In genomic region chrX:106874075-106874474, GRCh38 we compare ENCODE assay signal across 9 cellular contexts. TPM values are rescaled to one million over a fixed set of nuclear protein-coding genes. Genes with fewer than 3 reads are reported as not detected.
A peak's percentile ranks its signal among the peaks of the same experiment; 100 is the strongest.
DNase-seq lines count a peak whose midpoint lies in the region; ATAC-seq and TF ChIP-seq lines count a peak whose summit lies in the region.
"Had no signal": no experiment of that assay in that cellular context is flagged by ENCODE, and none has a peak within 500 bp of the region (broad histone marks: within the 10 kb centered on the region; RNA-seq: fewer than 3 reads in every experiment).

No MANE protein-coding gene starts in this region.

- ATAC-seq in DND-41 (ENCODE audit: insufficient read depth, low read depth) = no peak
- no peak for ATAC-seq in lung (ENCODE audit: insufficient read depth, low FRiP score)
- ATAC-seq in GM21381 (IDR thresholded peaks at IDR 0.05; ENCODE audit: unreplicated experiment) = no peak

- no peak overlapping the region for H2AK5ac ChIP-seq in neuronal stem cell (ENCODE audit: low read depth, low read length)

- H2AFZ ChIP-seq in DND-41 (ENCODE audit: low read depth, low read length) (no peak overlapping the region), neuronal stem cell (ENCODE audit: low read length) (no peak overlapping the region)

- H3K23ac ChIP-seq in neuronal stem cell (ENCODE audit: low read depth, low read length, poor library complexity) = no peak overlapping the region

- H2BK5ac ChIP-seq in neuronal stem cell (ENCODE audit: low read length) = no peak overlapping the region

- H4K91ac ChIP-seq in neuronal stem cell (ENCODE audit: low read depth, low read length, poor library complexity) = no peak overlapping the region

- H4K20me1 ChIP-seq in DND-41 (ENCODE audit: insufficient read depth, low read length) = no peaks in the 10 kb centered on the region

- TF ChIP-seq CTCF in DND-41 (IDR thresholded peaks at IDR 0.05; ENCODE audit: borderline replicate concordance, extremely low read depth, low read length, poor library complexity, severe bottlenecking) (peak; percentile 58), lung (IDR thresholded peaks at IDR 0.05; ENCODE audit: control extremely low read depth, extremely low read depth) (peak; percentile 17)

- no peak overlapping the region for H3K9ac ChIP-seq in DND-41 (ENCODE audit: low read depth, low read length)
- H3K9ac ChIP-seq in neuronal stem cell (ENCODE audit: low read depth, low read length, poor library complexity) = no peak overlapping the region

- H2BK15ac ChIP-seq in neuronal stem cell (ENCODE audit: low read length) = no peak overlapping the region

- H3K79me2 ChIP-seq in DND-41 (ENCODE audit: insufficient read depth, low read length) = no peaks in the 10 kb centered on the region

- WGBS in lung, 2 donors = 63 to 80% methylated on average over 2 of the region's 2 CpGs
- WGBS in neuronal stem cell (ENCODE audit: extremely low coverage in 2 of 2, insufficient read length in 2 of 2, insufficient replicate concordance in 1 of 2), 2 donors = no CpG with 5 or more reads among the region's 2 CpGs

- no peak overlapping the region for H4K8ac ChIP-seq in neuronal stem cell (ENCODE audit: low read depth, low read length)

- no peaks in the 10 kb centered on the region for H3K79me1 ChIP-seq in neuronal stem cell (ENCODE audit: low read depth, low read length)

- no peak overlapping the region for H2BK12ac ChIP-seq in neuronal stem cell (ENCODE audit: low read length)

- H3K27ac ChIP-seq in DND-41 (ENCODE audit: low read length) (no peak overlapping the region), lung (ENCODE audit: low read depth in 1 of 2, low read length in 1 of 2) (no peak overlapping the region), neuronal stem cell (replicated peaks; ENCODE audit: low read length) (no peak overlapping the region)
- H3K27ac ChIP-seq: SJCRH30 had no signal

- no peaks in the 10 kb centered on the region for H3K4me1 ChIP-seq in DND-41 (ENCODE audit: insufficient read depth, low read length)
- no peaks in the 10 kb centered on the region for H3K4me1 ChIP-seq in lung (ENCODE audit: control insufficient read depth in 2 of 2, insufficient read depth in 2 of 2, low read length in 2 of 2)
- H3K4me1 ChIP-seq in neuronal stem cell (ENCODE audit: control insufficient read depth in 2 of 2, insufficient read depth in 1 of 2, low read depth in 1 of 2, low read length in 2 of 2) = no peaks in the 10 kb centered on the region
- H3K4me1 ChIP-seq: SJCRH30 had no signal

- H3K4me2 ChIP-seq in DND-41 (ENCODE audit: insufficient read depth, low read length) (no peak overlapping the region), neuronal stem cell (ENCODE audit: insufficient read depth, low read length, poor library complexity, severe bottlenecking) (no peak overlapping the region)

- no peak overlapping the region for H2BK120ac ChIP-seq in neuronal stem cell (ENCODE audit: low read depth, low read length)

- H3K18ac ChIP-seq in neuronal stem cell (ENCODE audit: low read length) = no peak overlapping the region

- no peak overlapping the region for H3K4ac ChIP-seq in neuronal stem cell (ENCODE audit: low read length)

- H3K9me3 ChIP-seq in DND-41 (ENCODE audit: insufficient read depth, low read length, severe bottlenecking) (no peaks in the 10 kb centered on the region), lung (ENCODE audit: control insufficient read depth in 2 of 2, insufficient read depth in 1 of 2, low read length in 1 of 2) (no peaks in the 10 kb centered on the region), neuronal stem cell (replicated peaks in 1 of 2; ENCODE audit: control insufficient read depth in 2 of 2, insufficient read depth in 1 of 2, low read depth in 1 of 2, low read length in 2 of 2) (no peaks in the 10 kb centered on the region)
- H3K9me3 ChIP-seq: SJCRH30 had no signal

- no peaks in the 10 kb centered on the region for H3K36me3 ChIP-seq in DND-41 (ENCODE audit: insufficient read depth, low read length)
- H3K36me3 ChIP-seq in lung (ENCODE audit: control insufficient read depth in 2 of 2, insufficient read depth in 2 of 2, low read length in 2 of 2) = no peaks in the 10 kb centered on the region
- no peaks in the 10 kb centered on the region for H3K36me3 ChIP-seq in neuronal stem cell (replicated peaks in 1 of 2; ENCODE audit: control insufficient read depth in 2 of 2, insufficient read depth in 2 of 2, low read length in 2 of 2)
- H3K36me3 ChIP-seq: SJCRH30 had no signal

- H3K4me3 ChIP-seq in DND-41 (ENCODE audit: low read depth in 1 of 2, low read length in 2 of 2) (no peak overlapping the region), lung (no peak overlapping the region), neuronal stem cell (ENCODE audit: low read length in 2 of 2) (no peak overlapping the region)
- H3K4me3 ChIP-seq: SJCRH30 had no signal

- H3K27me3 ChIP-seq in DND-41 (ENCODE audit: insufficient read depth, low read length, poor library complexity) = no peaks in the 10 kb centered on the region
- no peaks in the 10 kb centered on the region for H3K27me3 ChIP-seq in lung (ENCODE audit: control insufficient read depth, insufficient read depth)
- H3K27me3 ChIP-seq in neuronal stem cell (ENCODE audit: control insufficient read depth in 3 of 3, insufficient read depth in 3 of 3, low read depth in 1 of 3, low read length in 3 of 3) = peaks cover 0 to 2% (median 0%) of the 10 kb centered on the region in 3 experiments
- H3K27me3 ChIP-seq: SJCRH30 had no signal

- no peak overlapping the region for H3K14ac ChIP-seq in neuronal stem cell (ENCODE audit: low read length)

- DNase-seq in DND-41 (no peak), HT-29 (ENCODE audit: low spot score) (peak; percentile 71), astrocyte of the hippocampus (ENCODE audit: low read depth, low spot score) (peak; percentile 29), lung (ENCODE audit: low spot score) (no peak), midbrain (lab: John Stamatoyannopoulos, UW) (no peak), neuronal stem cell (ENCODE audit: low spot score) (no peak), NCI-H526 treated with DMSO at 0.1 percent for 48 hours (lab: John Stamatoyannopoulos, UW) (no peak)

RNA-seq across cellular contexts. Expression of gene RIPPLY1, which starts 29.1 kb away (rescaled TPM):
- total RNA-seq in HT-29 (2014; rRNA removed; shearing (Covaris generic)) = 0.28 TPM in 1 of 2 replicates, not detected in the other
- total RNA-seq in lung = not detected
- polyA plus RNA-seq in lung = not detected
- not detected for polyA plus RNA-seq in neuronal stem cell (2013, experiment 1 of 2)
- not detected for polyA plus RNA-seq in neuronal stem cell (2013, experiment 2 of 2)

RNA-seq across cellular contexts. Expression of gene CLDN2, which starts 46.1 kb away (rescaled TPM):
- total RNA-seq in HT-29 (2014; rRNA removed; shearing (Covaris generic)) = 55.7 and 55.9 TPM in 2 replicates
- total RNA-seq in lung = under 1 TPM; 0.28 to 0.46 TPM
- under 1 TPM in 1 of 2 donors, not detected in 1; 0.07 TPM for polyA plus RNA-seq in lung
- polyA plus RNA-seq in neuronal stem cell (2013, experiment 1 of 2) = 0.35 TPM
- 0.35 TPM for polyA plus RNA-seq in neuronal stem cell (2013, experiment 2 of 2)
- total RNA-seq: SJCRH30 had no signal

Comparison
In these comparisons a context has a peak if more than half of its experiments do, and no peak if none do; other contexts are left out.
1. DNase-seq: peak in HT-29 (single experiment) and astrocyte of the hippocampus (single experiment); none in DND-41 (single experiment), lung (single experiment), midbrain (single experiment), neuronal stem cell (single experiment) and NCI-H526 treated with DMSO at 0.1 percent for 48 hours (single experiment).
2. RNA of gene CLDN2, which starts 46.1 kb away (total RNA-seq): 55.7 to 55.9 TPM in HT-29; 0.28 to 0.46 TPM in lung; every median in the first group is over 10 times any median in the second.